In genomic region chr1:46183926-46184557, GRCh38 we compare ENCODE assay signal across 9 cellular contexts. TPM values are rescaled to one million over a fixed set of nuclear protein-coding genes. Genes with fewer than 3 reads are reported as not detected.
DNase-seq lines count a peak whose midpoint lies in the region; ATAC-seq, FAIRE-seq and TF ChIP-seq lines count a peak whose summit lies in the region.
"Had no signal": no experiment of that assay in that cellular context is flagged by ENCODE, and none has a peak within 500 bp of the region (broad histone marks: within the 10 kb centered on the region; RNA-seq: fewer than 3 reads in every experiment).

No MANE protein-coding gene starts in this region.

- no TSS peak for BruUV-seq in Panc1 (replicated peaks; lab: Mats Ljungman, UMichigan)

- no peaks in the 10 kb centered on the region for H3K9me2 ChIP-seq in hepatocyte (replicated peaks; ENCODE audit: insufficient read depth)

- H3K9me3 ChIP-seq in Panc1 (ENCODE audit: control insufficient read depth, insufficient read depth, low read depth, low read length) (no peaks in the 10 kb centered on the region), hepatocyte (ENCODE audit: low read depth) (no peaks in the 10 kb centered on the region), stomach smooth muscle (ENCODE audit: control insufficient read depth in 2 of 2, low read length in 2 of 2) (no peaks in the 10 kb centered on the region), WERI-Rb-1 (ENCODE audit: severe bottlenecking) (no peaks in the 10 kb centered on the region)
- no peaks in the 10 kb centered on the region for H3K9me3 ChIP-seq in effector memory CD4-positive, alpha-beta T cell (ENCODE audit: control insufficient read depth, low read length)
- H3K9me3 ChIP-seq: SJCRH30 had no signal

- TF ChIP-seq CTCF in Panc1 (IDR thresholded peaks at IDR 0.05) (no peak), hepatocyte (IDR thresholded peaks at IDR 0.05; ENCODE audit: poor library complexity) (no peak), WERI-Rb-1 (IDR thresholded peaks at IDR 0.05; ENCODE audit: low read depth, low read length) (no peak)

- H3K4me1 ChIP-seq in Panc1 (ENCODE audit: control insufficient read depth, insufficient read depth, low read length) (peaks cover 69% of the 10 kb centered on the region), hepatocyte (ENCODE audit: insufficient read depth) (peaks cover 42% of the 10 kb centered on the region), stomach smooth muscle (ENCODE audit: control insufficient read depth, insufficient read depth, low read length) (peaks cover 13% of the 10 kb centered on the region)
- H3K4me1 ChIP-seq in effector memory CD4-positive, alpha-beta T cell (ENCODE audit: control insufficient read depth, insufficient read depth, low read length, poor library complexity, severe bottlenecking), result no peaks in the 10 kb centered on the region

- ATAC-seq in GM19452 (IDR thresholded peaks at IDR 0.05; ENCODE audit: unreplicated experiment) (peak; percentile 62), Panc1 (no peak)

- POLR2A ChIA-PET in Panc1 (lab: Charles Lee), result interaction anchor here (1.1 to 1.8 kb wide), 2 partner anchors 11 to 36 kb away, joined by 3 to 6 read pairs; no protein-coding TSS in a partner anchor

- peak overlapping the region; percentile 66 for H3K27ac ChIP-seq in Panc1 (ENCODE audit: low read length)
- peak overlapping the region; percentile 94 for H3K27ac ChIP-seq in hepatocyte
- peak overlapping the region; percentile 49 for H3K27ac ChIP-seq in stomach smooth muscle (ENCODE audit: low read length)
- H3K27ac ChIP-seq in WERI-Rb-1, result no peak overlapping the region
- no peak overlapping the region for H3K27ac ChIP-seq in effector memory CD4-positive, alpha-beta T cell (ENCODE audit: insufficient read depth, low read length, poor library complexity, severe bottlenecking)
- H3K27ac ChIP-seq: HL-60, SJCRH30 had no signal

- DNase-seq in Panc1 (ENCODE audit: low read depth, low spot score) (no peak), hepatocyte (ENCODE audit: low spot score) (no peak), frontal cortex (ENCODE audit: low spot score in 2 of 2) (no peak), WERI-Rb-1 (no peak)
- DNase-seq in effector memory CD4-positive, alpha-beta T cell, result no peak

- in situ Hi-C loops in Panc1 (cut with HindIII; ENCODE audit: low pct_unique_long_range_greater_than_20kb, low sequenced_read_pairs), result no loop called here

- peak overlapping the region; percentile 2 for H3K4me2 ChIP-seq in hepatocyte

- H3K4me3 ChIP-seq in Panc1 (ENCODE audit: low read depth in 2 of 2, low read length in 2 of 2), result no peak overlapping the region
- H3K4me3 ChIP-seq in hepatocyte, result no peak overlapping the region
- no peak overlapping the region for H3K4me3 ChIP-seq in stomach smooth muscle (ENCODE audit: low read length in 2 of 2)
- no peak overlapping the region for H3K4me3 ChIP-seq in WERI-Rb-1 (ENCODE audit: low read depth, low read length)
- no peak overlapping the region for H3K4me3 ChIP-seq in effector memory CD4-positive, alpha-beta T cell (ENCODE audit: insufficient read depth, low read depth, low read length, poor library complexity, severe bottlenecking)
- H3K4me3 ChIP-seq: SJCRH30 had no signal

- H3K27me3 ChIP-seq in Panc1 (ENCODE audit: control insufficient read depth, insufficient read depth, low read length), result no peaks in the 10 kb centered on the region
- no peaks in the 10 kb centered on the region for H3K27me3 ChIP-seq in hepatocyte
- H3K27me3 ChIP-seq in stomach smooth muscle (ENCODE audit: control insufficient read depth in 1 of 2, insufficient read depth in 2 of 2, low read length in 2 of 2), result no peaks in the 10 kb centered on the region
- no peaks in the 10 kb centered on the region for H3K27me3 ChIP-seq in WERI-Rb-1 (ENCODE audit: insufficient read depth, low read depth, severe bottlenecking)
- H3K27me3 ChIP-seq in effector memory CD4-positive, alpha-beta T cell (replicated peaks; ENCODE audit: control insufficient read depth, insufficient read depth, low read length, poor library complexity, severe bottlenecking), result no peaks in the 10 kb centered on the region
- H3K27me3 ChIP-seq: SJCRH30 had no signal

- WGBS in hepatocyte (ENCODE audit: low lambda C conversion rate, missing lambda C conversion rate), result 93% methylated on average over 12 of the region's 12 CpGs

- H3K36me3 ChIP-seq in Panc1 (ENCODE audit: control insufficient read depth, insufficient read depth, low read length) (no peaks in the 10 kb centered on the region), hepatocyte (replicated peaks; ENCODE audit: insufficient read depth, low read depth) (no peaks in the 10 kb centered on the region), stomach smooth muscle (ENCODE audit: control insufficient read depth in 2 of 2, insufficient read depth in 2 of 2, low read length in 2 of 2) (peaks cover 4 to 10% of the 10 kb centered on the region in 2 donors), WERI-Rb-1 (no peaks in the 10 kb centered on the region)
- peaks cover 6% of the 10 kb centered on the region for H3K36me3 ChIP-seq in effector memory CD4-positive, alpha-beta T cell (ENCODE audit: control insufficient read depth, insufficient read depth, low read length)

- CTCF ChIA-PET in Panc1 (lab: Charles Lee), result no interaction called here

- no peaks in the 10 kb centered on the region for H3K79me2 ChIP-seq in hepatocyte

- H3K9ac ChIP-seq in stomach smooth muscle (ENCODE audit: low read length in 2 of 2), result no peak overlapping the region

- no peaks in the 10 kb centered on the region for H4K20me1 ChIP-seq in hepatocyte (ENCODE audit: insufficient read depth, poor library complexity, severe bottlenecking)

- H2AFZ ChIP-seq in hepatocyte, result no peak overlapping the region

- no peak for FAIRE-seq in frontal cortex (lab: Jason Lieb, UNC)

- intact Hi-C loops in Panc1 (cut with micrococcal nuclease; ENCODE audit: unreplicated experiment), result loop anchor here (2.0 kb wide), 1 partner anchor 39 kb away; no protein-coding TSS in a partner anchor

RNA-seq across cellular contexts. Expression of gene P3R3URF, which starts 7.8 kb away (rescaled TPM):
- total RNA-seq in Panc1 (2021; ENCODE audit: unreplicated experiment) (not detected), hepatocyte (not detected in 2 replicates), frontal cortex (not detected)
- polyA plus RNA-seq in Panc1 (2012; ENCODE audit: insufficient read length), result not detected
- polyA plus RNA-seq in hepatocyte, result not detected in 2 replicates
- total RNA-seq: SJCRH30 had no signal

RNA-seq across cellular contexts. Expression of gene TSPAN1, which starts 9.2 kb away (rescaled TPM):
- 26.1 TPM for total RNA-seq in Panc1 (2021; ENCODE audit: unreplicated experiment)
- 15.5 TPM for polyA plus RNA-seq in Panc1 (2012; ENCODE audit: insufficient read length)
- 32.1 and 33.4 TPM in 2 replicates for total RNA-seq in hepatocyte
- polyA plus RNA-seq in hepatocyte, result 69.5 and 69.8 TPM in 2 replicates
- total RNA-seq in frontal cortex, result 0.82 TPM
- total RNA-seq: SJCRH30 had no signal

RNA-seq across cellular contexts. Expression of gene POMGNT1, which starts 14.2 kb away (rescaled TPM):
- 178 TPM for total RNA-seq in Panc1 (2021; ENCODE audit: unreplicated experiment)
- 145 TPM for polyA plus RNA-seq in Panc1 (2012; ENCODE audit: insufficient read length)
- 48.0 and 52.3 TPM in 2 replicates for total RNA-seq in hepatocyte
- 60.4 and 70.8 TPM in 2 replicates for polyA plus RNA-seq in hepatocyte
- total RNA-seq in frontal cortex, result 40.4 TPM

RNA-seq across cellular contexts. Expression of gene LURAP1, which starts 19.1 kb away (rescaled TPM):
- total RNA-seq in Panc1 (2021; ENCODE audit: unreplicated experiment) (3.5 TPM), hepatocyte (0.92 and 1.3 TPM in 2 replicates), frontal cortex (2.4 TPM)
- 1.9 TPM for polyA plus RNA-seq in Panc1 (2012; ENCODE audit: insufficient read length)
- polyA plus RNA-seq in hepatocyte, result 0.40 and 1.9 TPM in 2 replicates

RNA-seq across cellular contexts. Expression of gene PIK3R3, which starts 51.6 kb away (rescaled TPM):
- 36.3 TPM for total RNA-seq in Panc1 (2021; ENCODE audit: unreplicated experiment)
- 11.3 TPM for polyA plus RNA-seq in Panc1 (2012; ENCODE audit: insufficient read length)
- 16.8 and 18.9 TPM in 2 replicates for total RNA-seq in hepatocyte
- polyA plus RNA-seq in hepatocyte, result 8.4 and 9.9 TPM in 2 replicates
- 33.4 TPM for total RNA-seq in frontal cortex

Comparison
In these comparisons a context has a peak if more than half of its experiments do, and no peak if none do; other contexts are left out.
1. H3K27ac ChIP-seq: peak in Panc1 (single experiment), hepatocyte (single experiment) and stomach smooth muscle (single experiment); none in WERI-Rb-1 (single experiment) and effector memory CD4-positive, alpha-beta T cell (single experiment).
2. RNA of gene TSPAN1, which starts 9.2 kb away (total RNA-seq): 32.1 to 33.4 TPM in hepatocyte and 26.1 TPM in Panc1 (single experiment); 0.82 TPM in frontal cortex (single experiment); every median in the first group is over 10 times any median in the second.